Comparison of ENCODE assay signal across 12 cellular contexts in the genomic region with DNA sequence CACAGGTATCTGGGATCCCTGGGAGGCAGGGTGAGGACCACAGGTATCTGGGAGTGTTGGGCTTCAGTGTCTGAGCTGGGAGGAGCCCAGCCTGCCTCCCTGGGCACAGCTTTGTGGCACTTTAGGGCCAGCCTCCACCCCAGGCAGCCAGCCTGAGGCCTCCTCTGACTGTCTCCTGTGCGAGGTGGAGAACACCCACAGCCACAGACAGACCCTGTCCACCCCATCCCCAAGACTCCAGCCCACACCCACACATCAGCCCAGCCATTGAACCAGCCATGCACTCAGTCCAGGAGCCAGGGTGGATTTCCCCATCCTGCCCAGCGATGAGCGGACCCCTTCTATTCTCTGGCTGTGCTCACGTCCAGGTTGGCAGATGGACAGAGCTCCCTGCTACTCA. TPM values are rescaled to one million over a fixed set of nuclear protein-coding genes. Genes with fewer than 3 reads are reported as not detected.
DNase-seq lines count a peak whose midpoint lies in the region; TF ChIP-seq lines count a peak whose summit lies in the region.
"Had no signal": no experiment of that assay in that cellular context is flagged by ENCODE, and none has a peak within 500 bp of the region (broad histone marks: within the 10 kb centered on the region; RNA-seq: fewer than 3 reads in every experiment).

No MANE protein-coding gene starts in this region.

- H3K36me3 ChIP-seq in PC-9 (ENCODE audit: low read depth) = no peaks in the 10 kb centered on the region
- H3K36me3 ChIP-seq in mesenchymal stem cell (ENCODE audit: control insufficient read depth in 1 of 2, insufficient read depth in 2 of 2, low read depth in 1 of 2, low read length in 2 of 2) = no peaks in the 10 kb centered on the region
- H3K36me3 ChIP-seq in transverse colon = no peaks in the 10 kb centered on the region
- H3K36me3 ChIP-seq: thoracic aorta had no signal

- TF ChIP-seq CTCF in PC-9 (conservative IDR thresholded peaks at IDR 0.05) = no peak
- no peak for TF ChIP-seq CTCF in transverse colon (IDR thresholded peaks at IDR 0.05)
- no peak for TF ChIP-seq CTCF in H9 (conservative IDR thresholded peaks at IDR 0.05)

- H3K23ac ChIP-seq in mesenchymal stem cell (ENCODE audit: low read length in 2 of 2) (no peak overlapping the region), H9 (ENCODE audit: insufficient read length, low read depth, low read length) (no peak overlapping the region)

- H3K4me2 ChIP-seq in PC-9 (peak overlapping the region; percentile 30; the same call in 1 of the 2 replicates), mesenchymal stem cell (ENCODE audit: low read length, poor library complexity, severe bottlenecking) (no peak overlapping the region), H9 (ENCODE audit: insufficient read depth, insufficient read length, low read length) (no peak overlapping the region)

- POLR2A ChIA-PET in PC-9 (lab: Charles Lee; ENCODE audit: unreplicated experiment) = no interaction called here

- H3K79me2 ChIP-seq in PC-9 (ENCODE audit: low read depth) (no peaks in the 10 kb centered on the region), H9 (ENCODE audit: insufficient read depth, low read length) (no peaks in the 10 kb centered on the region)

- H3K27ac ChIP-seq in PC-9 (peak overlapping the region; percentile 76; the same call in 1 of the 2 replicates), mesenchymal stem cell (ENCODE audit: low read length, poor library complexity, severe bottlenecking) (no peak overlapping the region), transverse colon (peak overlapping the region; percentile 73 to 81 (median 76)), H9 (ENCODE audit: insufficient read length, low read depth, low read length) (no peak overlapping the region)
- H3K27ac ChIP-seq: thoracic aorta had no signal

- peaks cover 7% of the 10 kb centered on the region for H3K36me3 Mint-ChIP-seq in activated naive CD8-positive, alpha-beta T cell
- H3K36me3 Mint-ChIP-seq in activated naive CD8-positive, alpha-beta T cell treated with anti-CD3 and anti-CD28 coated beads for 36 hours = peaks cover 10% of the 10 kb centered on the region
- no peaks in the 10 kb centered on the region for H3K36me3 Mint-ChIP-seq in H9 (ENCODE audit: insufficient read depth in 1 of 3, low read depth in 3 of 3)

- no peak overlapping the region for H2BK5ac ChIP-seq in mesenchymal stem cell (ENCODE audit: low read depth, low read length, poor library complexity, severe bottlenecking)
- no peak overlapping the region for H2BK5ac ChIP-seq in H9 (ENCODE audit: insufficient read length, low read length)

- H4K5ac ChIP-seq in H9 (ENCODE audit: insufficient read length, low read depth, low read length) = no peak overlapping the region

- H3K4me3 Mint-ChIP-seq in activated naive CD8-positive, alpha-beta T cell = no peak overlapping the region
- H3K4me3 Mint-ChIP-seq in activated naive CD8-positive, alpha-beta T cell treated with anti-CD3 and anti-CD28 coated beads for 36 hours = no peak overlapping the region
- no peak overlapping the region; a peak in 1 of 5 replicates for H3K4me3 Mint-ChIP-seq in H9

- H2BK120ac ChIP-seq in mesenchymal stem cell (ENCODE audit: low read depth, low read length) (no peak overlapping the region), H9 (ENCODE audit: low read depth, low read length, poor library complexity, severe bottlenecking) (no peak overlapping the region)

- no peak overlapping the region for H3K4me3 ChIP-seq in PC-9
- H3K4me3 ChIP-seq in mesenchymal stem cell (ENCODE audit: insufficient read depth in 1 of 2, low read depth in 1 of 2, low read length in 2 of 2) = no peak overlapping the region
- no peak overlapping the region for H3K4me3 ChIP-seq in transverse colon
- H3K4me3 ChIP-seq: body of pancreas, thoracic aorta had no signal

- H3K27me3 Mint-ChIP-seq in activated naive CD8-positive, alpha-beta T cell = no peaks in the 10 kb centered on the region
- no peaks in the 10 kb centered on the region for H3K27me3 Mint-ChIP-seq in activated naive CD8-positive, alpha-beta T cell treated with anti-CD3 and anti-CD28 coated beads for 36 hours
- H3K27me3 Mint-ChIP-seq in H9 (ENCODE audit: low read depth) = peaks cover 3% of the 10 kb centered on the region

- H3K27ac Mint-ChIP-seq in activated naive CD8-positive, alpha-beta T cell = peak overlapping the region; percentile 1
- no peak overlapping the region for H3K27ac Mint-ChIP-seq in activated naive CD8-positive, alpha-beta T cell treated with anti-CD3 and anti-CD28 coated beads for 36 hours
- 0 out of 7 replicates have a peak overlapping the region, but pooled peaks of 1 of the 3 experiments have one; percentile 31 for H3K27ac Mint-ChIP-seq in H9

- H2AFZ ChIP-seq in PC-9 (no peak overlapping the region), mesenchymal stem cell (ENCODE audit: low read depth, low read length) (no peak overlapping the region), H9 (ENCODE audit: low read length) (no peak overlapping the region)

- H3K4me1 Mint-ChIP-seq in activated naive CD8-positive, alpha-beta T cell (ENCODE audit: low read depth) = peaks cover 55% of the 10 kb centered on the region
- peaks cover 56% of the 10 kb centered on the region for H3K4me1 Mint-ChIP-seq in activated naive CD8-positive, alpha-beta T cell treated with anti-CD3 and anti-CD28 coated beads for 36 hours
- H3K4me1 Mint-ChIP-seq in H9 = peaks cover 9 to 23% of the 10 kb centered on the region in 2 experiments

- no peaks in the 10 kb centered on the region for H3K9me2 ChIP-seq in PC-9 (ENCODE audit: insufficient read depth)

- H4K91ac ChIP-seq in mesenchymal stem cell (ENCODE audit: low read length) (peak overlapping the region; percentile 15), H9 (ENCODE audit: insufficient read length, low read depth, low read length) (no peak overlapping the region)

- intact Hi-C loops in PC-9 (cut with micrococcal nuclease; ENCODE audit: unreplicated experiment) (loop anchor here (1.0 kb wide), 1 partner anchor 39 kb away; no protein-coding TSS in a partner anchor), transverse colon (cut with DNase I; ENCODE audit: low total_unique reads) (no loop called here)

- 98% methylated on average over 4 of the region's 4 CpGs for WGBS in mesenchymal stem cell
- 85% methylated on average over 3 of the region's 4 CpGs; no CpG with 5 or more reads in 1 of the 2 donors for WGBS in transverse colon (ENCODE audit: low coverage in 1 of 2), 2 donors
- WGBS in H9 (ENCODE audit: extremely low coverage, insufficient read length, low lambda C conversion rate) = no CpG with 5 or more reads among the region's 4 CpGs

- no peak for DNase-seq in activated naive CD8-positive, alpha-beta T cell treated with anti-CD3 and anti-CD28 coated beads for 36 hours
- DNase-seq in PC-9 = no peak
- no peak for DNase-seq in mesenchymal stem cell
- no peak for DNase-seq in transverse colon
- no peak for DNase-seq in HuH-7.5 (ENCODE audit: low spot score)
- no peak for DNase-seq in H9
- no peak for DNase-seq in D341Med (ENCODE audit: low spot score)
- DNase-seq: body of pancreas, NCI-H2171 treated with DMSO at 0.1 percent for 48 hours had no signal

- in situ Hi-C loops in transverse colon (cut with MboI; ENCODE audit: low pct_ligation_motif_present in 1 of 4, low pct_unique_long_range_greater_than_20kb in 1 of 4, low sequenced_read_pairs in 3 of 4) = no loop called here

- H3K9ac ChIP-seq in mesenchymal stem cell (ENCODE audit: low read length) (no peak overlapping the region), H9 (ENCODE audit: extremely low read depth, insufficient read length, low read length) (no peak overlapping the region)

- H3K14ac ChIP-seq in mesenchymal stem cell (ENCODE audit: low read length in 2 of 2) (no peak overlapping the region), H9 (ENCODE audit: insufficient read depth, low read length) (no peak overlapping the region; the same call in 1 of the 2 replicates)

- TF ChIP-seq POLR2A in transverse colon (IDR thresholded peaks at IDR 0.05) = no peak

- H2BK15ac ChIP-seq in mesenchymal stem cell (ENCODE audit: low read depth, poor library complexity, severe bottlenecking) (peak overlapping the region; percentile 1), H9 (ENCODE audit: low read depth, low read length) (no peak overlapping the region)

- H2BK20ac ChIP-seq in H9 (ENCODE audit: low read depth, low read length, poor library complexity, severe bottlenecking) = no peak overlapping the region

- H3K9me3 ChIP-seq in PC-9 (ENCODE audit: insufficient read depth, low read depth) (no peaks in the 10 kb centered on the region), mesenchymal stem cell (ENCODE audit: control insufficient read depth, low read length) (peaks cover 8% of the 10 kb centered on the region), transverse colon (no peaks in the 10 kb centered on the region), H9 (ENCODE audit: control insufficient read depth, low read depth, low read length) (no peaks in the 10 kb centered on the region)
- H3K9me3 ChIP-seq: thoracic aorta had no signal

- H3K9me3 Mint-ChIP-seq in activated naive CD8-positive, alpha-beta T cell (ENCODE audit: low read depth) = no peaks in the 10 kb centered on the region
- peaks cover 10% of the 10 kb centered on the region for H3K9me3 Mint-ChIP-seq in activated naive CD8-positive, alpha-beta T cell treated with anti-CD3 and anti-CD28 coated beads for 36 hours
- no peaks in the 10 kb centered on the region; a peak in 1 of 5 replicates for H3K9me3 Mint-ChIP-seq in H9

- H4K8ac ChIP-seq in mesenchymal stem cell (ENCODE audit: low read length) (no peak overlapping the region), H9 (replicated peaks; ENCODE audit: insufficient read length, low read depth, low read length) (no peak overlapping the region)

- H3K4me1 ChIP-seq in PC-9 (replicated peaks; ENCODE audit: insufficient read depth) (peaks cover 39% of the 10 kb centered on the region), mesenchymal stem cell (ENCODE audit: control insufficient read depth, insufficient read depth, low read depth, low read length) (peaks cover 8% of the 10 kb centered on the region), transverse colon (peaks cover 29 to 66% (median 37%) of the 10 kb centered on the region in 4 donors), H9 (ENCODE audit: insufficient read depth, low read length) (no peaks in the 10 kb centered on the region)

- H3K27me3 ChIP-seq in PC-9 (ENCODE audit: insufficient read depth, low read depth) (no peaks in the 10 kb centered on the region), mesenchymal stem cell (ENCODE audit: control insufficient read depth in 1 of 2, insufficient read depth in 1 of 2, low read length in 2 of 2) (no peaks in the 10 kb centered on the region), transverse colon (no peaks in the 10 kb centered on the region), H9 (ENCODE audit: insufficient read depth, low read length) (no peaks in the 10 kb centered on the region)
- H3K27me3 ChIP-seq: body of pancreas had no signal

- TF ChIP-seq EP300 in transverse colon (IDR thresholded peaks at IDR 0.05; ENCODE audit: low read depth) = no peak

- no peaks in the 10 kb centered on the region for H3K79me1 ChIP-seq in mesenchymal stem cell (replicated peaks; ENCODE audit: low read length, poor library complexity, severe bottlenecking)
- no peaks in the 10 kb centered on the region for H3K79me1 ChIP-seq in H9 (ENCODE audit: insufficient read depth, low read depth, low read length, poor library complexity, severe bottlenecking)

- no peak overlapping the region for H3K56ac ChIP-seq in H9 (ENCODE audit: insufficient read length, low read depth, low read length)

- H3K23me2 ChIP-seq in H9 (ENCODE audit: insufficient read length, low read depth, low read length, poor library complexity, severe bottlenecking) = no peaks in the 10 kb centered on the region

- H2BK12ac ChIP-seq in mesenchymal stem cell (ENCODE audit: low read length in 2 of 2) (peak overlapping the region; percentile 15 to 61), H9 (ENCODE audit: insufficient read length, low read depth, low read length) (no peak overlapping the region)

- H4K20me1 ChIP-seq in PC-9 (ENCODE audit: insufficient read depth) (no peaks in the 10 kb centered on the region), H9 (ENCODE audit: control insufficient read depth, insufficient read depth, insufficient read length) (no peaks in the 10 kb centered on the region)

- no peak overlapping the region for H3K18ac ChIP-seq in mesenchymal stem cell (ENCODE audit: low read depth in 1 of 2, low read length in 2 of 2)
- H3K18ac ChIP-seq in H9 (ENCODE audit: insufficient read length, low read depth, low read length) = no peak overlapping the region

- peaks cover 23% of the 10 kb centered on the region for H3F3A ChIP-seq in PC-9 (ENCODE audit: insufficient read depth, low read depth)

- no peak overlapping the region for H2AK5ac ChIP-seq in mesenchymal stem cell (ENCODE audit: low read length, severe bottlenecking)
- no peak overlapping the region for H2AK5ac ChIP-seq in H9 (ENCODE audit: insufficient read length, low read length)

- CTCF ChIA-PET in PC-9 (lab: Charles Lee) = no interaction called here

- H3K4ac ChIP-seq in mesenchymal stem cell (ENCODE audit: low read depth in 1 of 2, low read length in 2 of 2) (peak overlapping the region in 1 of 2 experiments; percentile 10), H9 (ENCODE audit: low read depth, low read length) (no peak overlapping the region)

- no peak overlapping the region for H3T11ph ChIP-seq in H9 (ENCODE audit: low read length)

- BruUV-seq in PC-9 (replicated peaks; lab: Mats Ljungman, UMichigan) = no TSS peak

RNA-seq across cellular contexts. Expression of gene TNFRSF1B, which starts 21.8 kb away (rescaled TPM):
- total RNA-seq in activated naive CD8-positive, alpha-beta T cell treated with anti-CD3 and anti-CD28 coated beads for 36 hours = 100 to 1,000 TPM; 187 to 193 TPM
- total RNA-seq in PC-9 (2021) (2.7 and 3.3 TPM in 2 replicates), transverse colon (10 to 100 TPM; 11.1 to 17.3 (median 15.3) TPM), H9 (2021) (0.57 and 0.68 TPM in 2 replicates)
- 35.0 TPM for polyA plus RNA-seq in mesenchymal stem cell (2013, experiment 1 of 2)
- 35.2 TPM for polyA plus RNA-seq in mesenchymal stem cell (2013, experiment 2 of 2)
- total RNA-seq: RPMI7951 had no signal

Comparison
In these comparisons a context has a peak if more than half of its experiments do, and no peak if none do; other contexts are left out.
1. H3K27ac ChIP-seq: peak in PC-9 (single experiment) and transverse colon (4 of 4); none in mesenchymal stem cell (single experiment) and H9 (single experiment).
2. RNA of gene TNFRSF1B, which starts 21.8 kb away (total RNA-seq): 187 to 193 TPM in activated naive CD8-positive, alpha-beta T cell treated with anti-CD3 and anti-CD28 coated beads for 36 hours; 11.1 to 17.3 TPM in transverse colon, 2.7 to 3.3 TPM in PC-9 and 0.57 to 0.68 TPM in H9; every median in the first group is over 10 times any median in the second.